8 cellular contexts compared by ENCODE assay signal in the genomic region with DNA sequence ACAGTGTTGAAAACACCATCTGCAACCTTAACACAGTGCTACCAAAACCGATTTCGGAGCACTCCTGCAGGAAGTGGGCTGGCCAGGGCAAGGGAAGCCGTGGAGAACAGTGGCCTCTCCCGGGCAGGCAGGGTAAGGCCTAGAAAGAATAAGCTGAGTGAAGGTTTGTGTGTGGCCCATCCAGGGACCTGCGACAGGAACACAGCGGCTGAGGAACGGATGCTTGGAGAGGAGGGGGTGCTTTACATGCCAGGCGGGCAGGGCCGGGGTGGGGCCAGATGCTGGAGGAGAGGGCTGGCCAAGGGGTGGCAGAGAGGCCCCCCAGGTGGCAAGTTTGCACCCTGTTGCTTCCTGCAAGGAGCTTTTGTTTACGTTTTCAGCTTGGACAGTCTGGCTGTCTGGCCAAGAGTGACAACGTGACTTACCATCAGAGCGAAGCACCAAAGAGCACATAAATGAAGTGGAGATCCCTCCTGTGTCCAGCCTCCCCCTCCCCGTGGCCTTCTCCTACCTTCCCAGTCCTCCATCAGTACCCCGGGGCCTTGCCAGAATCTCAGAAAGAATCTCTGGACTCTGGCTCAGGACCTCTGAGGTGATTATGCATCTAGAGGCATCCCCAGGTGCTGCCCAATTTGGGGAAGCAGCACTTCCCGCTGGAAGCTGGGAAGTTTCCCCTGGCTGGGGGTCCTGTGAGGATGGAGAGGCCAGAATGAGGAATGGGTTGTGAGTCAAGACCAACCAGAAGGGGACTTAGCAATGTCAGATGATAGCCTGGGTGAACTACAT.
DNase-seq lines count a peak whose midpoint lies in the region; ATAC-seq and TF ChIP-seq lines count a peak whose summit lies in the region.

No MANE protein-coding gene starts in this region.

- H3K27me3 ChIP-seq in sigmoid colon: no peaks in the 10 kb centered on the region

- H3K27ac ChIP-seq in sigmoid colon: peak overlapping the region; percentile 86 to 91 (median 89)

- intact Hi-C loops in sigmoid colon (cut with DNase I): no loop called here

- no peaks in the 10 kb centered on the region for H3K27me3 Mint-ChIP-seq in T-helper 2 cell treated with Interferon-gamma antibody and Interleukin-4, amounts not matched to agents 5 μg/mL and 100 μg/mL, for 36 hours (ENCODE audit: low read depth)

- H3K9ac ChIP-seq in ES-I3 (ENCODE audit: low read depth, low read length): peak overlapping the region; percentile 82; the same call in 1 of the 2 replicates

- no peak for ATAC-seq in HG02870 (IDR thresholded peaks at IDR 0.05; ENCODE audit: unreplicated experiment)

- 22 to 25% methylated on average over 15 of the region's 15 CpGs for WGBS in sigmoid colon, 2 donors

- no peaks in the 10 kb centered on the region for H3K9me3 Mint-ChIP-seq in T-helper 2 cell treated with Interferon-gamma antibody and Interleukin-4, amounts not matched to agents 5 μg/mL and 100 μg/mL, for 36 hours

- peak overlapping the region; percentile 95 for H3K27ac Mint-ChIP-seq in T-helper 2 cell treated with Interferon-gamma antibody and Interleukin-4, amounts not matched to agents 5 μg/mL and 100 μg/mL, for 36 hours

- TF ChIP-seq CTCF in HFF-Myc (IDR thresholded peaks at IDR 0.05; ENCODE audit: low read depth, low read length, missing control alignments): peak; percentile 86
- peak in 3 of 4 experiments; percentile 74 to 83 (median 81) for TF ChIP-seq CTCF in sigmoid colon (IDR thresholded peaks at IDR 0.05)

- H3K36me3 ChIP-seq in ES-I3 (ENCODE audit: insufficient read depth, low read length) (no peaks in the 10 kb centered on the region), sigmoid colon (no peaks in the 10 kb centered on the region)

- H3K4me1 Mint-ChIP-seq in T-helper 2 cell treated with Interferon-gamma antibody and Interleukin-4, amounts not matched to agents 5 μg/mL and 100 μg/mL, for 36 hours (ENCODE audit: low read depth): peaks cover 35% of the 10 kb centered on the region

- H3K4me3 ChIP-seq in HFF-Myc (replicated peaks; ENCODE audit: low read depth, low read length) (peak overlapping the region; percentile 58), iPS-11a (ENCODE audit: low read depth, low read length) (peak overlapping the region; percentile 66), sigmoid colon (peak overlapping the region in 3 of 4 donors; percentile 56 to 60 (median 58))

- peak overlapping the region; percentile 94 for H3K4me3 Mint-ChIP-seq in T-helper 2 cell treated with Interferon-gamma antibody and Interleukin-4, amounts not matched to agents 5 μg/mL and 100 μg/mL, for 36 hours

- no peak for TF ChIP-seq POLR2A in sigmoid colon (IDR thresholded peaks at IDR 0.05)

- TF ChIP-seq EP300 in sigmoid colon (IDR thresholded peaks at IDR 0.05): no peak

- H3K36me3 Mint-ChIP-seq in T-helper 2 cell treated with Interferon-gamma antibody and Interleukin-4, amounts not matched to agents 5 μg/mL and 100 μg/mL, for 36 hours (ENCODE audit: low read depth): no peaks in the 10 kb centered on the region

- peaks cover 23% of the 10 kb centered on the region for H3K4me1 ChIP-seq in ES-I3 (ENCODE audit: insufficient read depth, low read length)
- peaks cover 2 to 65% (median 62%) of the 10 kb centered on the region in 4 donors for H3K4me1 ChIP-seq in sigmoid colon

- no peak for DNase-seq in HFF-Myc (ENCODE audit: extremely low read depth, low read depth)
- peak; percentile 24 for DNase-seq in NCI-H1105 (lab: John Stamatoyannopoulos, UW)
- peak; percentile 70 for DNase-seq in T-helper 2 cell treated with Interferon-gamma antibody and Interleukin-4, amounts not matched to agents 5 μg/mL and 100 μg/mL, for 36 hours (ENCODE audit: low spot score)
- DNase-seq in astrocyte of the hippocampus (ENCODE audit: low read depth, low spot score): peak; percentile 85
- peak; percentile 90 for DNase-seq in sigmoid colon

- H3K9me3 ChIP-seq in ES-I3 (ENCODE audit: control insufficient read depth, insufficient read depth, low read length): no peaks in the 10 kb centered on the region
- no peaks in the 10 kb centered on the region for H3K9me3 ChIP-seq in sigmoid colon
